In genomic region chr3:148924572-148924971, GRCh38 we compare ENCODE assay signal across 28 cellular contexts. TPM values are rescaled to one million over a fixed set of nuclear protein-coding genes. Genes with fewer than 3 reads are reported as not detected.
DNase-seq lines count a peak whose midpoint lies in the region; ATAC-seq, FAIRE-seq and TF ChIP-seq lines count a peak whose summit lies in the region.
"Had no signal": no experiment of that assay in that cellular context is flagged by ENCODE, and none has a peak within 500 bp of the region (broad histone marks: within the 10 kb centered on the region; RNA-seq: fewer than 3 reads in every experiment).

No MANE protein-coding gene starts in this region.

- peak overlapping the region; percentile 34 for H3K4me3 Mint-ChIP-seq in HFFc6
- H3K4me3 Mint-ChIP-seq in mesothelial cell of epicardium, result no peak overlapping the region
- H3K4me3 Mint-ChIP-seq: activated CD4-positive, alpha-beta memory T cell treated with anti-CD3 and anti-CD28 coated beads, Interleukin-2, amount 10 ng/mL, durations not matched to agents 7 days and 5 days; activated naive CD8-positive, alpha-beta T cell; activated T-cell treated with anti-CD3 and anti-CD28 coated beads, Interleukin-2, amount 50 U/mL, for 4 hours; neural progenitor cell had no signal

- H3K4me3 ChIP-seq in ACC112 (ENCODE audit: low read depth, low read length) (no peak overlapping the region; the same call in 1 of the 2 replicates), fibroblast of pulmonary artery (replicated peaks; ENCODE audit: low read depth, low read length) (no peak overlapping the region)
- H3K4me3 ChIP-seq: body of pancreas, coronary artery, MG63, mucosa of descending colon, neural progenitor cell had no signal

- TF ChIP-seq POLR2A in GM12892 (IDR thresholded peaks at IDR 0.05; ENCODE audit: low read depth, low read length), result no peak

- peaks cover 16% of the 10 kb centered on the region for H3K4me1 Mint-ChIP-seq in HFFc6 (ENCODE audit: low read depth)
- no peaks in the 10 kb centered on the region for H3K4me1 Mint-ChIP-seq in mesothelial cell of epicardium
- H3K4me1 Mint-ChIP-seq: activated CD4-positive, alpha-beta memory T cell treated with anti-CD3 and anti-CD28 coated beads, Interleukin-2, amount 10 ng/mL, durations not matched to agents 7 days and 5 days; neural progenitor cell had no signal

- H3K27me3 ChIP-seq in ACC112 (ENCODE audit: insufficient read depth, low read length), result no peaks in the 10 kb centered on the region
- H3K27me3 ChIP-seq: body of pancreas, MG63, neural progenitor cell had no signal

- peak; percentile 59 for DNase-seq in HFFc6
- DNase-seq in fibroblast of pulmonary artery (ENCODE audit: low read depth), result peak; percentile 30
- DNase-seq in SKM-1 treated with dmso at 0.1 percent for 144 hours (lab: John Stamatoyannopoulos, UW; ENCODE audit: unreplicated experiment), result no peak
- DNase-seq in GM12892 (ENCODE audit: insufficient read length), result no peak
- DNase-seq in mesothelial cell of epicardium (ENCODE audit: low spot score in 2 of 2, unreplicated experiment in 2 of 2), result no peak
- DNase-seq: ACHN; activated CD4-positive, alpha-beta memory T cell treated with anti-CD3 and anti-CD28 coated beads, Interleukin-2, amount 10 ng/mL, durations not matched to agents 7 days and 5 days; activated CD4-positive, CD25-positive, alpha-beta regulatory T cell; activated T-cell treated with anti-CD3 and anti-CD28 coated beads, Interleukin-2, amount 50 U/mL, for 4 hours; body of pancreas; MG63; mucosa of descending colon; NCI-H1436; NCI-H2171 treated with DMSO at 0.1 percent for 48 hours; NCI-H774; stimulated activated CD4-positive, alpha-beta T cell treated with anti-CD3 and anti-CD28 coated beads, Interleukin-12 subunit alpha, Interleukin-12 subunit beta, amount 100 ng/mL, for 4 hours; stimulated activated CD8-positive, alpha-beta memory T cell treated with anti-CD3 and anti-CD28 coated beads, Interleukin-4, amount 100 ng/mL, for 48 hours; T-helper 9 cell had no signal

- H3K36me3 Mint-ChIP-seq in HFFc6 (ENCODE audit: low read depth) (no peaks in the 10 kb centered on the region), mesothelial cell of epicardium (peaks cover 2% of the 10 kb centered on the region)
- H3K36me3 Mint-ChIP-seq: activated naive CD8-positive, alpha-beta T cell had no signal

- H3K4me1 ChIP-seq in ACC112 (ENCODE audit: control insufficient read depth, insufficient read depth, low read length, unreplicated experiment), result peaks cover 10% of the 10 kb centered on the region
- H3K4me1 ChIP-seq: body of pancreas, neural progenitor cell had no signal

- H3K9me3 Mint-ChIP-seq in HFFc6 (no peaks in the 10 kb centered on the region), mesothelial cell of epicardium (peaks cover 15% of the 10 kb centered on the region)
- H3K9me3 Mint-ChIP-seq: activated CD4-positive, alpha-beta memory T cell treated with anti-CD3 and anti-CD28 coated beads, Interleukin-2, amount 10 ng/mL, durations not matched to agents 7 days and 5 days had no signal

- H3K27me3 Mint-ChIP-seq in HFFc6 (ENCODE audit: insufficient read depth) (no peaks in the 10 kb centered on the region; the same call in 1 of the 2 replicates), mesothelial cell of epicardium (ENCODE audit: low read depth) (peaks cover 31% of the 10 kb centered on the region)

- ATAC-seq in SK-N-SH treated with all-trans-retinoic acid at 6 μM for 48 hours (peak; percentile 79), HG02885 (IDR thresholded peaks at IDR 0.05; ENCODE audit: poor library complexity, unreplicated experiment) (no peak)
- ATAC-seq: activated T-cell treated with anti-CD3 and anti-CD28 coated beads, Interleukin-2, amount 50 U/mL, for 4 hours; body of pancreas; left lobe of liver; mucosa of descending colon had no signal

- FAIRE-seq in GM12892 (lab: Jason Lieb, UNC), result no peak
- FAIRE-seq: endometrium, urothelium cell line had no signal

- TF ChIP-seq CTCF in HFFc6 (IDR thresholded peaks at IDR 0.05) (no peak), fibroblast of pulmonary artery (IDR thresholded peaks at IDR 0.05; ENCODE audit: low read length, missing control alignments) (no peak), mesothelial cell of epicardium (IDR thresholded peaks at IDR 0.05; ENCODE audit: unreplicated experiment) (no peak)

- no peaks in the 10 kb centered on the region for H3K36me3 ChIP-seq in ACC112 (ENCODE audit: insufficient read depth, low read length)
- H3K36me3 ChIP-seq: MG63, neural progenitor cell had no signal

- no peaks in the 10 kb centered on the region for H3K79me2 ChIP-seq in ACC112 (ENCODE audit: control insufficient read depth, insufficient read depth, low read length, unreplicated experiment)

- H3K27ac Mint-ChIP-seq in HFFc6 (peak overlapping the region; percentile 16; the same call in 1 of the 2 replicates), mesothelial cell of epicardium (no peak overlapping the region)
- H3K27ac Mint-ChIP-seq: activated CD4-positive, alpha-beta memory T cell treated with anti-CD3 and anti-CD28 coated beads, Interleukin-2, amount 10 ng/mL, durations not matched to agents 7 days and 5 days; activated naive CD8-positive, alpha-beta T cell; neural progenitor cell had no signal

- no peak overlapping the region for H3K27ac ChIP-seq in ACC112 (ENCODE audit: low read depth, low read length)
- H3K27ac ChIP-seq: body of pancreas, coronary artery, neural progenitor cell had no signal

- peak overlapping the region; percentile 39 for H2AFZ ChIP-seq in ACC112 (ENCODE audit: low read length, unreplicated experiment)
- H2AFZ ChIP-seq: neural progenitor cell had no signal

TF ChIP-seq in SK-N-SH treated with all-trans-retinoic acid at 6 μM for 48 hours, 23 proteins besides CTCF, POLR2A, EP300 and RAD21:
- TF ChIP-seq CSRNP3 (CRISPR knock-in tag; IDR thresholded peaks at IDR 0.05) (no peak), ZC3H10 (CRISPR knock-in tag; IDR thresholded peaks at IDR 0.05) (no peak), TCF4 (CRISPR knock-in tag; IDR thresholded peaks at IDR 0.05; ENCODE audit: borderline replicate concordance) (no peak), TSHZ2 (CRISPR knock-in tag; IDR thresholded peaks at IDR 0.05) (no peak), ARNTL (CRISPR knock-in tag; IDR thresholded peaks at IDR 0.05; ENCODE audit: borderline replicate concordance, low read depth) (no peak), ZNF8 (CRISPR knock-in tag; IDR thresholded peaks at IDR 0.05) (no peak), SNAI2 (CRISPR knock-in tag; IDR thresholded peaks at IDR 0.05) (no peak), BACH2 (CRISPR knock-in tag; IDR thresholded peaks at IDR 0.05; ENCODE audit: borderline replicate concordance) (no peak), TOX (CRISPR knock-in tag; IDR thresholded peaks at IDR 0.05; ENCODE audit: borderline replicate concordance) (no peak), ZFP3 (CRISPR knock-in tag; IDR thresholded peaks at IDR 0.05) (no peak), ESRRG (CRISPR knock-in tag; IDR thresholded peaks at IDR 0.05) (no peak)

RNA-seq across cellular contexts. Expression of gene CPA3, which starts 59.5 kb away (rescaled TPM):
- total RNA-seq in HFFc6 (2021; fragmentation: NEBNext Ultra II Directional; extraction: Animal tissue kit (Norgen Biotek cat#: 25700)), result under 1 TPM; 0.21 to 0.88 (median 0.36) TPM
- polyA plus RNA-seq in GM12892 (2012; ENCODE audit: missing spikeins), result not detected
- 0.13 TPM in 1 of 3 replicates, not detected in the others for total RNA-seq in mesothelial cell of epicardium
- total RNA-seq: activated CD4-positive, alpha-beta memory T cell treated with anti-CD3 and anti-CD28 coated beads, Interleukin-2, amount 10 ng/mL, durations not matched to agents 7 days and 5 days; SK-MEL-5 had no signal

Comparison
In these comparisons a context has a peak if more than half of its experiments do, and no peak if none do; other contexts are left out.
1. DNase-seq: peak in HFFc6 (single experiment) and fibroblast of pulmonary artery (single experiment); none in SKM-1 treated with dmso at 0.1 percent for 144 hours (single experiment), GM12892 (single experiment) and mesothelial cell of epicardium (0 of 2).